8 cellular contexts compared by ENCODE assay signal in genomic region chr15:56365075-56365711, GRCh38. TPM values are rescaled to one million over a fixed set of nuclear protein-coding genes. Genes with fewer than 3 reads are reported as not detected.
DNase-seq lines count a peak whose midpoint lies in the region; ATAC-seq, FAIRE-seq and TF ChIP-seq lines count a peak whose summit lies in the region.

Gene TEX9 (plus strand): TSS chr15:56365426. CDS start chr15:56365451, 25 bp downstream.

- no peak within 1 kb of the TSS for H3K56ac ChIP-seq in H9 (ENCODE audit: insufficient read length, low read depth, low read length)

- H2BK120ac ChIP-seq in H9 (ENCODE audit: low read depth, low read length, poor library complexity, severe bottlenecking) = no peak within 1 kb of the TSS

- TF ChIP-seq POLR2A in ovary (IDR thresholded peaks at IDR 0.05) = no peak
- TF ChIP-seq POLR2A in thyroid gland (IDR thresholded peaks at IDR 0.05) = peak in 1 of 2 donors; percentile 68

- no peak for TF ChIP-seq EP300 in ovary (IDR thresholded peaks at IDR 0.05)

- H3K4me3 ChIP-seq in Loucy (ENCODE audit: low read length, poor library complexity, severe bottlenecking) (peak within 1 kb of the TSS; percentile 81), SJSA1 (peak within 1 kb of the TSS; percentile 49), ovary (peak within 1 kb of the TSS; percentile 56), thyroid gland (replicated peaks in 1 of 3) (peak within 1 kb of the TSS in 2 of 3 donors; percentile 54 to 73)

- H3K79me2 ChIP-seq in H9 (ENCODE audit: insufficient read depth, low read length) = no peaks in the 10 kb centered on the region
- no peaks in the 10 kb centered on the region for H3K79me2 ChIP-seq in Loucy (ENCODE audit: insufficient read depth, low read length)

- no peak within 1 kb of the TSS for H4K8ac ChIP-seq in H9 (replicated peaks; ENCODE audit: insufficient read length, low read depth, low read length)

- no peak within 1 kb of the TSS for H4K91ac ChIP-seq in H9 (ENCODE audit: insufficient read length, low read depth, low read length)

- no peaks in the 10 kb centered on the region for H3K27me3 Mint-ChIP-seq in H9 (ENCODE audit: low read depth)
- peaks cover 40% of the 10 kb centered on the region for H3K27me3 Mint-ChIP-seq in activated naive CD4-positive, alpha-beta T cell treated with anti-CD3 and anti-CD28 coated beads, Interleukin-2, amount 50 U/mL, for 24 hours

- ATAC-seq in Right ventricle myocardium inferior = peak; percentile 97

- H3K23me2 ChIP-seq in H9 (ENCODE audit: insufficient read length, low read depth, low read length, poor library complexity, severe bottlenecking) = peaks cover 4% of the 10 kb centered on the region

- H2AK5ac ChIP-seq in H9 (ENCODE audit: insufficient read length, low read length) = no peak within 1 kb of the TSS

- H3K36me3 ChIP-seq in Loucy (ENCODE audit: insufficient read depth, low read length) (no peaks in the 10 kb centered on the region), SJSA1 (no peaks in the 10 kb centered on the region), ovary (no peaks in the 10 kb centered on the region), thyroid gland (no peaks in the 10 kb centered on the region)

- H3K27ac Mint-ChIP-seq in H9 = peak within 1 kb of the TSS; percentile 81 to 87 (median 84); a peak in 5 of 7 replicates
- no peak within 1 kb of the TSS for H3K27ac Mint-ChIP-seq in activated naive CD4-positive, alpha-beta T cell treated with anti-CD3 and anti-CD28 coated beads, Interleukin-2, amount 50 U/mL, for 24 hours

- H3K4ac ChIP-seq in H9 (ENCODE audit: low read depth, low read length) = no peak within 1 kb of the TSS

- H3K4me2 ChIP-seq in H9 (ENCODE audit: insufficient read depth, insufficient read length, low read length) (peak within 1 kb of the TSS; percentile 73), Loucy (ENCODE audit: low read depth, low read length, poor library complexity, severe bottlenecking) (peak within 1 kb of the TSS; percentile 87)

- no peaks in the 10 kb centered on the region for H3K9me3 ChIP-seq in H9 (ENCODE audit: control insufficient read depth, low read depth, low read length)
- no peaks in the 10 kb centered on the region for H3K9me3 ChIP-seq in Loucy (ENCODE audit: insufficient read depth, low read depth, low read length)
- no peaks in the 10 kb centered on the region for H3K9me3 ChIP-seq in SJSA1 (replicated peaks)
- no peaks in the 10 kb centered on the region for H3K9me3 ChIP-seq in ovary
- no peaks in the 10 kb centered on the region for H3K9me3 ChIP-seq in thyroid gland

- peaks cover 7 to 12% of the 10 kb centered on the region in 2 experiments for H3K9me3 Mint-ChIP-seq in H9
- peaks cover 11% of the 10 kb centered on the region for H3K9me3 Mint-ChIP-seq in activated naive CD4-positive, alpha-beta T cell treated with anti-CD3 and anti-CD28 coated beads, Interleukin-2, amount 50 U/mL, for 24 hours

- TF ChIP-seq CTCF in H9 (conservative IDR thresholded peaks at IDR 0.05) (no peak), Loucy (conservative IDR thresholded peaks at IDR 0.05; ENCODE audit: low read length) (no peak), ovary (IDR thresholded peaks at IDR 0.05) (no peak), thyroid gland (IDR thresholded peaks at IDR 0.05) (no peak)

- H2BK15ac ChIP-seq in H9 (ENCODE audit: low read depth, low read length) = no peak within 1 kb of the TSS

- peak within 1 kb of the TSS; percentile 76 to 93 for H3K4me3 Mint-ChIP-seq in H9
- H3K4me3 Mint-ChIP-seq in activated naive CD4-positive, alpha-beta T cell treated with anti-CD3 and anti-CD28 coated beads, Interleukin-2, amount 50 U/mL, for 24 hours = peak within 1 kb of the TSS; percentile 89

- 0 out of 2 replicates have a peak, but pooled peaks cover 10% of the 10 kb centered on the region for H3F3A ChIP-seq in Loucy (ENCODE audit: low read depth)

- no peak within 1 kb of the TSS for H3K23ac ChIP-seq in H9 (ENCODE audit: insufficient read length, low read depth, low read length)

- intact Hi-C loops in Right ventricle myocardium inferior (cut with DNase I) = no loop called here
- intact Hi-C loops in ovary (cut with DNase I) = no loop called here
- intact Hi-C loops in thyroid gland (cut with DNase I) = no loop called here

- no peaks in the 10 kb centered on the region for H3K79me1 ChIP-seq in H9 (ENCODE audit: insufficient read depth, low read depth, low read length, poor library complexity, severe bottlenecking)

- H2BK12ac ChIP-seq in H9 (ENCODE audit: insufficient read length, low read depth, low read length) = no peak within 1 kb of the TSS

- no peak within 1 kb of the TSS for H4K5ac ChIP-seq in H9 (ENCODE audit: insufficient read length, low read depth, low read length)

- H4K20me1 ChIP-seq in H9 (ENCODE audit: control insufficient read depth, insufficient read depth, insufficient read length) (no peaks in the 10 kb centered on the region), Loucy (ENCODE audit: insufficient read depth, low read length, poor library complexity, severe bottlenecking) (no peaks in the 10 kb centered on the region)

- H2AFZ ChIP-seq in H9 (ENCODE audit: low read length) (peak within 1 kb of the TSS; percentile 94), Loucy (ENCODE audit: low read length) (peak within 1 kb of the TSS; percentile 96)

- H3K4me1 ChIP-seq in H9 (ENCODE audit: insufficient read depth, low read length) (no peaks in the 10 kb centered on the region; the same call in 1 of the 2 replicates), Loucy (ENCODE audit: insufficient read depth, low read length, poor library complexity, severe bottlenecking) (peaks cover 18% of the 10 kb centered on the region), SJSA1 (replicated peaks) (peaks cover 9% of the 10 kb centered on the region), ovary (ENCODE audit: insufficient read depth) (no peaks in the 10 kb centered on the region), thyroid gland (peaks cover 0 to 4% of the 10 kb centered on the region in 2 donors)

- no peaks in the 10 kb centered on the region for H3K9me2 ChIP-seq in Loucy (replicated peaks; ENCODE audit: low read depth, low read length)

- no peak within 1 kb of the TSS for H3K18ac ChIP-seq in H9 (ENCODE audit: insufficient read length, low read depth, low read length)

- no peak within 1 kb of the TSS for H2BK5ac ChIP-seq in H9 (ENCODE audit: insufficient read length, low read length)

- peak; percentile 92 for DNase-seq in H9
- DNase-seq in SJSA1 (ENCODE audit: low read depth in 1 of 2, low spot score in 2 of 2) = peak; percentile 73 to 84
- DNase-seq in Right ventricle myocardium inferior (ENCODE audit: missing footprints) = peak; percentile 89
- peak; percentile 85 to 93 (median 91) for DNase-seq in ovary
- DNase-seq in thyroid gland = peak; percentile 90 to 91

- peak; percentile 92 for FAIRE-seq in G401.6 (lab: Jason Lieb, UNC)

- H3K27ac ChIP-seq in H9 (ENCODE audit: insufficient read length, low read depth, low read length) = no peak within 1 kb of the TSS
- H3K27ac ChIP-seq in SJSA1 = no peak within 1 kb of the TSS
- H3K27ac ChIP-seq in ovary = no peak within 1 kb of the TSS
- no peak within 1 kb of the TSS for H3K27ac ChIP-seq in thyroid gland

- peaks cover 17 to 18% of the 10 kb centered on the region in 2 experiments for H3K4me1 Mint-ChIP-seq in H9
- peaks cover 11% of the 10 kb centered on the region for H3K4me1 Mint-ChIP-seq in activated naive CD4-positive, alpha-beta T cell treated with anti-CD3 and anti-CD28 coated beads, Interleukin-2, amount 50 U/mL, for 24 hours

- no peaks in the 10 kb centered on the region for H3K27me3 ChIP-seq in H9 (ENCODE audit: insufficient read depth, low read length)
- H3K27me3 ChIP-seq in Loucy (ENCODE audit: insufficient read depth, low read length, poor library complexity, severe bottlenecking) = no peaks in the 10 kb centered on the region
- H3K27me3 ChIP-seq in SJSA1 (replicated peaks) = peaks cover 8% of the 10 kb centered on the region
- no peaks in the 10 kb centered on the region for H3K27me3 ChIP-seq in ovary
- H3K27me3 ChIP-seq in thyroid gland = no peaks in the 10 kb centered on the region

- H2BK20ac ChIP-seq in H9 (ENCODE audit: low read depth, low read length, poor library complexity, severe bottlenecking) = no peak within 1 kb of the TSS

- peak within 1 kb of the TSS; percentile 80 for H3K9ac ChIP-seq in H9 (ENCODE audit: extremely low read depth, insufficient read length, low read length)
- peak within 1 kb of the TSS; percentile 64 for H3K9ac ChIP-seq in Loucy (ENCODE audit: low read depth, low read length, poor library complexity, severe bottlenecking)

- 0 out of 2 replicates have a peak within 1 kb of the TSS, but pooled peaks have one; percentile 33 for H3K14ac ChIP-seq in H9 (ENCODE audit: insufficient read depth, low read length)

- peaks cover 0 to 8% (median 2%) of the 10 kb centered on the region in 3 experiments; a peak in 3 of 7 replicates for H3K36me3 Mint-ChIP-seq in H9 (ENCODE audit: insufficient read depth in 1 of 3, low read depth in 3 of 3)
- no peaks in the 10 kb centered on the region for H3K36me3 Mint-ChIP-seq in activated naive CD4-positive, alpha-beta T cell treated with anti-CD3 and anti-CD28 coated beads, Interleukin-2, amount 50 U/mL, for 24 hours

- H3T11ph ChIP-seq in H9 (ENCODE audit: low read length) = no peak within 1 kb of the TSS

- WGBS in H9 (ENCODE audit: extremely low coverage, insufficient read length, low lambda C conversion rate) = no CpG with 5 or more reads among the region's 45 CpGs
- 0% methylated on average over 41 to 45 of the region's 45 CpGs for WGBS in ovary, 3 donors
- WGBS in thyroid gland, 2 donors = 1 to 2% methylated on average over 34 to 35 of the region's 45 CpGs

RNA-seq across cellular contexts. Expression of gene TEX9, which starts in this region (rescaled TPM):
- total RNA-seq in H9 (2021) (8.4 and 8.9 TPM in 2 replicates), Right ventricle myocardium inferior (0.46 TPM), ovary (10 to 100 TPM in 6 of 7 donors, 1 to 10 TPM in 1; 9.3 to 25.8 (median 12.5) TPM), thyroid gland (10 to 100 TPM; 29.9 to 49.2 (median 40.1) TPM)
- total RNA-seq in SJSA1 (2014; rRNA removed; shearing (Covaris generic)) = 0.16 and 1.2 TPM in 2 replicates
- 1 to 10 TPM; 3.0 to 4.5 TPM for polyA plus RNA-seq in ovary

Comparison
In these comparisons a context has a peak if more than half of its experiments do, and no peak if none do; other contexts are left out.
1. Peak in DNase-seq and ATAC-seq in Right ventricle myocardium inferior; RNA of the gene not detected or under 1 TPM.